Comparison of ENCODE assay signal across 7 cellular contexts in the genomic region with DNA sequence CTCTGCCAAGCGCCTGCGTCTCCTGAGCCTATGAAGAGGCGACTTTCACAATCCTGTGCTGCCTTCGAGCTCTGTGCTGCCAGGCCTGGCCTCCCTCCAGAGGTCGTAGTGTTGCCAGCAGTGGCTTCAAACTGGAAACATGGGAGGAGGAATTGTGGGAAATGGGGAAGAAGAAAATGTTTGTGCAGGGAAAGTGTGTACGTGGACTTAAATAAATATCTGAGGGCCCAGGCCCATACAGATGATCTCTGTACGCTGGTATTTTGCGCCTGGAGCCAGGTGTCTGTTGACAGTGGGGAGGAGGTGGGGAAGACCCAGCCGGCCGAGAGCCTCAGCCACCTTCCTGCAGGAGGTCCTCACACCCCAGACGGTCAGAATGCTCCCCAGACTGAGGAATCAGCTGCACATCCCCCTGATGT. TPM values are rescaled to one million over a fixed set of nuclear protein-coding genes. Genes with fewer than 3 reads are reported as not detected.
DNase-seq lines count a peak whose midpoint lies in the region; ATAC-seq, FAIRE-seq and TF ChIP-seq lines count a peak whose summit lies in the region.

No MANE protein-coding gene starts in this region.

- H3K9ac ChIP-seq in astrocyte (ENCODE audit: low read length): peak overlapping the region; percentile 81

- TF ChIP-seq POLR2A in GM18505 (IDR thresholded peaks at IDR 0.05; ENCODE audit: borderline replicate concordance, extremely low read depth, insufficient read depth, insufficient read length): no peak

- H4K20me1 ChIP-seq in astrocyte (ENCODE audit: insufficient read depth, low read length): no peaks in the 10 kb centered on the region

- no peak for TF ChIP-seq CTCF in astrocyte (IDR thresholded peaks at IDR 0.05; ENCODE audit: insufficient read depth, low read depth, low read length)

- DNase-seq in NCI-H2029 (lab: John Stamatoyannopoulos, UW) (peak; percentile 92), astrocyte (ENCODE audit: low read depth) (peak; percentile 81), iris pigment epithelial cell (ENCODE audit: low read depth) (peak; percentile 81), GDM1 (lab: John Stamatoyannopoulos, UW) (no peak), NCI-H345 treated with DMSO at 0.1 percent for 48 hours (lab: John Stamatoyannopoulos, UW; ENCODE audit: unreplicated experiment) (no peak)

- peaks cover 59% of the 10 kb centered on the region for H3K79me2 ChIP-seq in astrocyte (ENCODE audit: insufficient read depth, low read length)

- H3K4me3 Mint-ChIP-seq in astrocyte (ENCODE audit: unreplicated experiment): no peak overlapping the region

- H3K4me3 ChIP-seq in astrocyte (ENCODE audit: insufficient read depth, low read depth, low read length): peak overlapping the region; percentile 4
- H3K4me3 ChIP-seq in skin epidermis: peak overlapping the region in 3 of 7 experiments; percentile 14 to 26 (median 16)

- H3K27me3 ChIP-seq in astrocyte (ENCODE audit: insufficient read depth, low read length): no peaks in the 10 kb centered on the region

- no peaks in the 10 kb centered on the region for H3K9me3 Mint-ChIP-seq in astrocyte (ENCODE audit: unreplicated experiment)

- peaks cover 36% of the 10 kb centered on the region for H3K36me3 Mint-ChIP-seq in astrocyte (ENCODE audit: low read depth, unreplicated experiment)

- peak overlapping the region; percentile 72 for H3K4me2 ChIP-seq in astrocyte (ENCODE audit: low read length)

- H3K27me3 Mint-ChIP-seq in astrocyte (ENCODE audit: low read depth, unreplicated experiment): no peaks in the 10 kb centered on the region

- peaks cover 38% of the 10 kb centered on the region for H3K4me1 Mint-ChIP-seq in astrocyte (ENCODE audit: low read depth, unreplicated experiment)

- no peak for ATAC-seq in GM18505 (IDR thresholded peaks at IDR 0.05; ENCODE audit: unreplicated experiment)

- no peak for FAIRE-seq in astrocyte (lab: Jason Lieb, UNC)

- no peak overlapping the region for H2AFZ ChIP-seq in astrocyte (ENCODE audit: low read depth, low read length)

- H3K36me3 ChIP-seq in astrocyte (ENCODE audit: insufficient read depth, low read length): peaks cover 44% of the 10 kb centered on the region

- H3K27ac Mint-ChIP-seq in astrocyte (ENCODE audit: unreplicated experiment): peak overlapping the region; percentile 22

- H3K27ac ChIP-seq in astrocyte (ENCODE audit: low read depth, low read length): peak overlapping the region; percentile 89
- H3K27ac ChIP-seq in skin epidermis: peak overlapping the region; percentile 64 to 93 (median 87)

- no peaks in the 10 kb centered on the region for H3K9me3 ChIP-seq in astrocyte (ENCODE audit: insufficient read depth, low read depth, low read length)

- peaks cover 60% of the 10 kb centered on the region for H3K4me1 ChIP-seq in astrocyte (ENCODE audit: insufficient read depth, low read length)

RNA-seq across cellular contexts. Expression of a gene that starts 44.6 kb away (rescaled TPM):
- 57.6 and 60.7 TPM in 2 replicates for total RNA-seq in astrocyte

Comparison
In these comparisons a context has a peak if more than half of its experiments do, and no peak if none do; other contexts are left out.
1. DNase-seq: peak in NCI-H2029 (single experiment), astrocyte (single experiment) and iris pigment epithelial cell (single experiment); none in GDM1 (single experiment) and NCI-H345 treated with DMSO at 0.1 percent for 48 hours (single experiment).